1 cellular context compared by ENCODE assay signal in the genomic region with DNA sequence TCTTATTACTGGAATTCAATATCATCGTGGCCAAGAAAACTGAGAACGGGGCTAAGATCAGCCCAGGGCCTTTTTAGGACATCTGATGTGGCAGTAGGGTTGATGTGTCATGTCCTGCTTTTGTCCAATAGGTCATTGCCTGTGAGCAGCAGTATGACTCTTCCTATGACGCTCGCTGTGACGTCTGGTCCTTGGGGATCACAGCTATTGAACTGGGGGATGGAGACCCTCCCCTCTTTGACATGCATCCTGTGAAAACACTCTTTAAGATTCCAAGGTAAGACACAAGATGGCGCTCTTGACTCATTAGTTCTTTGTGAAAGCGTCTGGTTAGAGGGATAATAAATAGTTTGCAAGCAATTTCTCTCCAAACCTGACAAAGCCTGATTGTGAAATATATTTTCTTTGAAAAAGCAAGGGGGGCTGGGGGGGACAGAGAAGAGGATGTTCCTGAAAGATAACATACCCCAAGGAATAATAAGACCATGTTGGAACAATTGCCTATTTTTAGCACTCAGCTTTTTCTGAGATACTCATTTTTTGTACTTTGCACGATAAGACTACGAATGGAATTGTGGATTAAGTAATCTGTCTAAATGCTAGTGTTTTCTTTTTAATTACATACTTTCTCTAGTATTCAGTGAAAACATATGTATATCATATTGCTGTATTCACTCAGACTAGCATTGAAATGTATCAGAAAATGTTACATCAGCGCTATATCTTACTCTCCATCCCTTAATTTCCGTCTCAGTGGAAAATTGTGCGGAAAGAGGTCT.
TF ChIP-seq lines count a peak whose summit lies in the region.

No MANE protein-coding gene starts in this region.

TF ChIP-seq in endothelial cell of umbilical vein, 7 proteins besides CTCF, POLR2A, EP300 and RAD21:
- TF ChIP-seq EZH2 (IDR thresholded peaks at IDR 0.05; ENCODE audit: borderline replicate concordance, low read depth, low read length, severe bottlenecking) = no peak
- no peak for TF ChIP-seq JUN (IDR thresholded peaks at IDR 0.05; ENCODE audit: borderline replicate concordance, insufficient read depth, insufficient read length, low read depth)
- TF ChIP-seq, protein P1, sequence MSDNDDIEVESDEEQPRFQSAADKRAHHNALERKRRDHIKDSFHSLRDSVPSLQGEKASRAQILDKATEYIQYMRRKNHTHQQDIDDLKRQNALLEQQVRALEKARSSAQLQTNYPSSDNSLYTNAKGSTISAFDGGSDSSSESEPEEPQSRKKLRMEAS (IDR thresholded peaks at IDR 0.05; ENCODE audit: insufficient read depth, insufficient read length) = no peak
- TF ChIP-seq GATA2 (IDR thresholded peaks at IDR 0.05; ENCODE audit: insufficient read depth, insufficient read length, low read depth, low read length) = no peak
- no peak for TF ChIP-seq POLR2AphosphoS5 (IDR thresholded peaks at IDR 0.05; ENCODE audit: insufficient read depth, low read depth, low read length)
- TF ChIP-seq FOS (IDR thresholded peaks at IDR 0.05; ENCODE audit: borderline replicate concordance, insufficient read depth, low read length) = no peak
- TF ChIP-seq MYC (IDR thresholded peaks at IDR 0.05; ENCODE audit: low read depth, low read length) = no peak
